8 cellular contexts compared by ENCODE assay signal in the genomic region with DNA sequence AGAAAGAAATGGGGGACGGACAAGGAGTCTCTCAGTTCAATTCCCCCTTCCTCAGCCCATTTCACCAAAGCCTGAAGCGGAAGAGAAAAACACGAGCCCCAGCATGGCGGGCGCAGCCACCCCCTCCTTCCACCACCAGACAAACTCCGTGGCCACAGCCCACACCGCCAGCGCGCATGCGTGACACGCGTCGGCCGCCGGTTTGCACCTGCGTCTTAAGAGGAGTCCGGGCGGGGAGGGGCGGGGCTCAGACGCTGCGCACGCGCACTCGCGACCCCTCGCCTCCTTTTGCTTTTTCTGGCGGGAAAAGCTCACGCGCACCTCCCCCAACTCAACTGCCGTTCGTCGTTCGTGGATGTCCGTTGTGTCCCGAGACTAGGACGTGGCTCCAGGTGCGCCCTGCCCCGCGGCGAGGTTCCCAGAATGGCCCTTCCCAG. TPM values are rescaled to one million over a fixed set of nuclear protein-coding genes. Genes with fewer than 3 reads are reported as not detected.
DNase-seq lines count a peak whose midpoint lies in the region; ATAC-seq and TF ChIP-seq lines count a peak whose summit lies in the region.

A gene with protein sequence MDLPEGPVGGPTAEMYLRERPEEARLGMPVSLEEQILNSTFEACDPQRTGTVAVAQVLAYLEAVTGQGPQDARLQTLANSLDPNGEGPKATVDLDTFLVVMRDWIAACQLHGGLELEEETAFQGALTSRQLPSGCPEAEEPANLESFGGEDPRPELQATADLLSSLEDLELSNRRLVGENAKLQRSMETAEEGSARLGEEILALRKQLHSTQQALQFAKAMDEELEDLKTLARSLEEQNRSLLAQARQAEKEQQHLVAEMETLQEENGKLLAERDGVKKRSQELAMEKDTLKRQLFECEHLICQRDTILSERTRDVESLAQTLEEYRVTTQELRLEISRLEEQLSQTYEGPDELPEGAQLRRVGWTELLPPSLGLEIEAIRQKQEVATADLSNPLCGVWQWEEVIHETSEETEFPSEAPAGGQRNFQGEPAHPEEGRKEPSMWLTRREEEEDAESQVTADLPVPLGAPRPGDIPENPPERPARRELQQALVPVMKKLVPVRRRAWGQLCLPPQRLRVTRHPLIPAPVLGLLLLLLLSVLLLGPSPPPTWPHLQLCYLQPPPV (plus strand): TSS at position 314 of the 437 bp plus-strand sequence. CDS start 2,635 bp downstream, outside the sequence.

- H3K27ac ChIP-seq in gastroesophageal sphincter: no peak within 1 kb of the TSS

- peaks cover 52% of the 10 kb centered on the region for H3K27me3 ChIP-seq in gastroesophageal sphincter

- TF ChIP-seq EP300 in gastroesophageal sphincter (IDR thresholded peaks at IDR 0.05): no peak

- TF ChIP-seq CTCF in gastroesophageal sphincter (IDR thresholded peaks at IDR 0.05): no peak

- H3K4me1 ChIP-seq in gastroesophageal sphincter: no peaks in the 10 kb centered on the region

- H3K9me3 ChIP-seq in gastroesophageal sphincter: peaks cover 0 to 3% (median 0%) of the 10 kb centered on the region in 3 donors

- peak; percentile 74 for ATAC-seq in gastroesophageal sphincter
- no peak for ATAC-seq in GM21360 (IDR thresholded peaks at IDR 0.05; ENCODE audit: unreplicated experiment)

- DNase-seq in DMS53 treated with DMSO at 0.1 percent for 48 hours (lab: John Stamatoyannopoulos, UW; ENCODE audit: unreplicated experiment) (peak; percentile 43), NCI-H526 treated with DMSO at 0.1 percent for 48 hours (lab: John Stamatoyannopoulos, UW) (peak; percentile 56), activated T-cell treated with anti-CD3 and anti-CD28 coated beads for 24 hours (ENCODE audit: low read depth) (peak; percentile 85), SKM-1 (lab: John Stamatoyannopoulos, UW; ENCODE audit: unreplicated experiment) (no peak), Kasumi-1 (lab: John Stamatoyannopoulos, UW) (no peak)
- peak; percentile 63 to 88 (median 66) for DNase-seq in stimulated activated CD4-positive, alpha-beta T cell treated with anti-CD3 and anti-CD28 coated beads, Interleukin-12 subunit alpha, Interleukin-12 subunit beta, amount 100 ng/mL, for 48 hours (ENCODE audit: low read depth in 2 of 3, low spot score in 1 of 3)

- peak within 1 kb of the TSS in 1 of 2 donors; percentile 23 for H3K4me3 ChIP-seq in gastroesophageal sphincter

- WGBS in gastroesophageal sphincter (ENCODE audit: low coverage in 1 of 2), 2 donors: 17% methylated on average over 8 of the region's 40 CpGs; no CpG with 5 or more reads in 1 of the 2 donors

- TF ChIP-seq POLR2A in gastroesophageal sphincter (IDR thresholded peaks at IDR 0.05): no peak

- H3K36me3 ChIP-seq in gastroesophageal sphincter: no peaks in the 10 kb centered on the region

RNA-seq across cellular contexts. Expression of the gene that starts here (rescaled TPM):
- total RNA-seq in gastroesophageal sphincter: not detected

Comparison
In these comparisons a context has a peak if more than half of its experiments do, and no peak if none do; other contexts are left out.
1. Peak in ATAC-seq in gastroesophageal sphincter; RNA of the gene not detected or under 1 TPM.
2. DNase-seq: peak in DMS53 treated with DMSO at 0.1 percent for 48 hours (single experiment), NCI-H526 treated with DMSO at 0.1 percent for 48 hours (single experiment), activated T-cell treated with anti-CD3 and anti-CD28 coated beads for 24 hours (single experiment) and stimulated activated CD4-positive, alpha-beta T cell treated with anti-CD3 and anti-CD28 coated beads, Interleukin-12 subunit alpha, Interleukin-12 subunit beta, amount 100 ng/mL, for 48 hours (3 of 3); none in SKM-1 (single experiment) and Kasumi-1 (0 of 2).